ENCODE assay signal across 10 cellular contexts in the genomic region with DNA sequence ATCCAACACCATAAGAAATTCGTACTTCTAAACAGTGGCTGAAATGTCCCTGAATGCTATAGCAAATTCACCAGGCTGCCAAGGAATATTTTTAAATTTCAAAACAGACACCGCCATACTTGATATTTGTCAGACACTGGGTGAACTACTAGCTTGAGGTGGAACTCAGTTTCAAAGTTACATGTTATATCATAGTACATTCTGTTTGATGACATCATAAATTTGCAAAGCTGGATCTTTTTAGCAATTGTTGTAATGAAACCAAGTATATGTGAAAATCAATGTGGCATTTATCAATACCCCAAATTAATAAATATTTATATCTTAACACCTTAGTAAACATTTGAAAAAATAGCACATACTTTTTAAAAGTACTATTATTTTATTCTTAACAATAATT. TPM values are rescaled to one million over a fixed set of nuclear protein-coding genes. Genes with fewer than 3 reads are reported as not detected.
"Had no signal": no experiment of that assay in that cellular context is flagged by ENCODE, and none has a peak within 500 bp of the region (broad histone marks: within the 10 kb centered on the region; RNA-seq: fewer than 3 reads in every experiment).

No MANE protein-coding gene starts in this region.

- H3K4me3 ChIP-seq: GM23248, HAP-1 had no signal

- H3K27ac ChIP-seq: GM23248, HL-60, KMS-11 had no signal

- H3K4me1 ChIP-seq: HAP-1 had no signal

- H3K4me2 ChIP-seq: KMS-11 had no signal

- H3K9me3 ChIP-seq: HAP-1 had no signal

- H2AFZ ChIP-seq: GM23248 had no signal

- DNase-seq: GM23248, GOT3, H7, IMR-90 had no signal

- H3K9ac ChIP-seq: GM23248, KMS-11 had no signal

- H3K36me3 ChIP-seq: HAP-1 had no signal

- ATAC-seq: HCT116 had no signal

RNA-seq across cellular contexts. Expression of gene ART3, which starts 14.2 kb away (rescaled TPM):
- total RNA-seq: GM23248, HT1080, IMR-90 had no signal

RNA-seq across cellular contexts. Expression of gene CXCL11, which starts 52.8 kb away (rescaled TPM):
- total RNA-seq: GM23248, H4, H7, HT1080 had no signal
